ENCODE assay signal across 8 cellular contexts in genomic region chr7:44981035-44981706, GRCh38. TPM values are rescaled to one million over a fixed set of nuclear protein-coding genes. Genes with fewer than 3 reads are reported as not detected.
DNase-seq lines count a peak whose midpoint lies in the region; ATAC-seq and TF ChIP-seq lines count a peak whose summit lies in the region.

No MANE protein-coding gene starts in this region.

- H3K4me1 ChIP-seq in CD8-positive, alpha-beta memory T cell (ENCODE audit: insufficient read depth, low read length) = peaks cover 76% of the 10 kb centered on the region
- H3K4me1 ChIP-seq in lower lobe of right lung (peaks cover 71% of the 10 kb centered on the region), heart right ventricle (peaks cover 0 to 85% (median 11%) of the 10 kb centered on the region in 9 donors)

- intact Hi-C loops in lower lobe of right lung (cut with DNase I) = no loop called here
- intact Hi-C loops in heart right ventricle (cut with DNase I) = loop anchor here in 1 of 10 donors (10.0 kb wide), 1 partner anchor 96 kb away; the partner anchor contains the start of gene PURB

- DNase-seq in CD8-positive, alpha-beta memory T cell = no peak
- DNase-seq in T-helper 17 cell (no peak), lower lobe of right lung (no peak), left lobe of liver (ENCODE audit: low spot score) (no peak), heart right ventricle (no peak)

- H3K4me3 ChIP-seq in CD8-positive, alpha-beta memory T cell (ENCODE audit: low read length) = no peak overlapping the region
- no peak overlapping the region for H3K4me3 ChIP-seq in lower lobe of right lung
- no peak overlapping the region for H3K4me3 ChIP-seq in heart right ventricle

- H3K9me3 ChIP-seq in CD8-positive, alpha-beta memory T cell (ENCODE audit: low read length) = no peaks in the 10 kb centered on the region
- H3K9me3 ChIP-seq in T-helper 17 cell (ENCODE audit: control insufficient read depth, low read length, poor library complexity, severe bottlenecking) = no peaks in the 10 kb centered on the region
- no peaks in the 10 kb centered on the region for H3K9me3 ChIP-seq in lower lobe of right lung
- no peaks in the 10 kb centered on the region for H3K9me3 ChIP-seq in heart right ventricle

- POLR2A ChIA-PET in CD8-positive, alpha-beta memory T cell (lab: Charles Lee) = interaction anchor here (0.8 to 1.0 kb wide), 4 partner anchors 18 to 796 kb away, joined by 3 to 5 read pairs (median 4); partner anchors contain the start of gene CCM2

- H3K27me3 Mint-ChIP-seq in CD8-positive, alpha-beta memory T cell = no peaks in the 10 kb centered on the region
- no peaks in the 10 kb centered on the region for H3K27me3 Mint-ChIP-seq in T-helper 17 cell

- CTCF ChIA-PET in CD8-positive, alpha-beta memory T cell (lab: Charles Lee) = interaction anchor here (1.1 to 3.1 kb wide), 4 partner anchors 8 to 124 kb away, joined by 3 to 13 read pairs (median 4); partner anchors contain the start of gene CCM2

- peak overlapping the region; percentile 87 to 100 (median 93) for H3K27ac Mint-ChIP-seq in CD8-positive, alpha-beta memory T cell
- H3K27ac Mint-ChIP-seq in T-helper 17 cell = peak overlapping the region; percentile 98

- peak overlapping the region; percentile 72 to 98 (median 97) for H3K4me3 Mint-ChIP-seq in CD8-positive, alpha-beta memory T cell
- H3K4me3 Mint-ChIP-seq in T-helper 17 cell = peak overlapping the region; percentile 98

- H3K9me3 Mint-ChIP-seq in CD8-positive, alpha-beta memory T cell = no peaks in the 10 kb centered on the region

- peaks cover 36% of the 10 kb centered on the region for H3K36me3 ChIP-seq in CD8-positive, alpha-beta memory T cell (ENCODE audit: insufficient read depth, low read length)
- H3K36me3 ChIP-seq in lower lobe of right lung (peaks cover 44% of the 10 kb centered on the region), heart right ventricle (peaks cover 0 to 59% (median 12%) of the 10 kb centered on the region in 9 donors)

- peak overlapping the region; percentile 94 for H3K27ac ChIP-seq in CD8-positive, alpha-beta memory T cell (ENCODE audit: low read depth, low read length)
- H3K27ac ChIP-seq in lower lobe of right lung (peak overlapping the region; percentile 77), heart right ventricle (peak overlapping the region in 5 of 10 donors; percentile 13 to 91 (median 34))

- no peaks in the 10 kb centered on the region for H3K27me3 ChIP-seq in CD8-positive, alpha-beta memory T cell (ENCODE audit: insufficient read depth, low read length, poor library complexity, severe bottlenecking)
- H3K27me3 ChIP-seq in lower lobe of right lung (ENCODE audit: low read depth) = no peaks in the 10 kb centered on the region
- H3K27me3 ChIP-seq in heart right ventricle = no peaks in the 10 kb centered on the region

- TF ChIP-seq CTCF in lower lobe of right lung (IDR thresholded peaks at IDR 0.05) (no peak), heart right ventricle (IDR thresholded peaks at IDR 0.05) (no peak)

- 90 to 92% methylated on average over 7 of the region's 7 CpGs for WGBS in heart right ventricle, 2 donors

- ATAC-seq in GM21619 (IDR thresholded peaks at IDR 0.05; ENCODE audit: unreplicated experiment) = peak; percentile 1
- no peak for ATAC-seq in T-helper 17 cell
- no peak for ATAC-seq in lower lobe of right lung
- ATAC-seq in HG02571 (IDR thresholded peaks at IDR 0.05; ENCODE audit: unreplicated experiment) = no peak
- ATAC-seq in left lobe of liver = no peak
- no peak for ATAC-seq in heart right ventricle
- ATAC-seq in HG03442 (IDR thresholded peaks at IDR 0.05; ENCODE audit: unreplicated experiment) = no peak

- H3K36me3 Mint-ChIP-seq in CD8-positive, alpha-beta memory T cell = peaks cover 7 to 67% (median 18%) of the 10 kb centered on the region in 3 donors
- peaks cover 12% of the 10 kb centered on the region for H3K36me3 Mint-ChIP-seq in T-helper 17 cell (ENCODE audit: low read depth)

- H3K4me1 Mint-ChIP-seq in CD8-positive, alpha-beta memory T cell = peaks cover 74 to 95% (median 81%) of the 10 kb centered on the region in 3 donors
- H3K4me1 Mint-ChIP-seq in T-helper 17 cell = peaks cover 62% of the 10 kb centered on the region

RNA-seq across cellular contexts. Expression of gene MYO1G, which starts 2.4 kb away (rescaled TPM):
- total RNA-seq in CD8-positive, alpha-beta memory T cell = 100 to 1,000 TPM; 363 to 374 TPM
- polyA plus RNA-seq in CD8-positive, alpha-beta memory T cell = 182 TPM
- 100 to 1,000 TPM; 245 to 291 TPM for total RNA-seq in T-helper 17 cell
- total RNA-seq in lower lobe of right lung = 36.3 TPM
- total RNA-seq in left lobe of liver = 1.0 TPM
- 10 to 100 TPM in 1 of 10 donors, 1 to 10 TPM in 3, under 1 TPM in 6; 0.30 to 11.0 (median 0.65) TPM for total RNA-seq in heart right ventricle
- 1 to 10 TPM in 1 of 2 donors, under 1 TPM in 1; 0.66 to 1.0 TPM for polyA plus RNA-seq in heart right ventricle

RNA-seq across cellular contexts. Expression of gene CCM2, which starts 18.8 kb away (rescaled TPM):
- total RNA-seq in CD8-positive, alpha-beta memory T cell = 10 to 100 TPM; 70.6 to 74.8 TPM
- polyA plus RNA-seq in CD8-positive, alpha-beta memory T cell = 81.1 TPM
- total RNA-seq in T-helper 17 cell (10 to 100 TPM; 77.4 to 83.0 TPM), lower lobe of right lung (45.7 TPM), left lobe of liver (44.8 TPM), heart right ventricle (10 to 100 TPM; 21.5 to 37.7 (median 25.4) TPM)
- 10 to 100 TPM; 45.1 to 71.1 TPM for polyA plus RNA-seq in heart right ventricle
